ENCODE assay signal across 22 cellular contexts in genomic region chr7:2132243-2132642, GRCh38.
DNase-seq lines count a peak whose midpoint lies in the region; ATAC-seq, FAIRE-seq and TF ChIP-seq lines count a peak whose summit lies in the region.
"Had no signal": no experiment of that assay in that cellular context is flagged by ENCODE, and none has a peak within 500 bp of the region (broad histone marks: within the 10 kb centered on the region; RNA-seq: fewer than 3 reads in every experiment).

No MANE protein-coding gene starts in this region.

- POLR2A ChIA-PET in WTC11 (lab: Charles Lee), result no interaction called here

- no peaks in the 10 kb centered on the region for H3K4me1 Mint-ChIP-seq in activated T-cell treated with anti-CD3 and anti-CD28 coated beads, Interleukin-2, amount 50 U/mL, for 24 hours (ENCODE audit: low read depth)
- no peaks in the 10 kb centered on the region for H3K4me1 Mint-ChIP-seq in activated T-cell treated with anti-CD3 and anti-CD28 coated beads, Interleukin-2, amount 50 U/mL, for 4 hours (ENCODE audit: low read depth)
- H3K4me1 Mint-ChIP-seq in WTC11 (no peaks in the 10 kb centered on the region), neural crest cell (peaks cover 32% of the 10 kb centered on the region)
- H3K4me1 Mint-ChIP-seq: B cell, GM23338 had no signal

- FAIRE-seq in urothelium cell line (lab: Jason Lieb, UNC), result peak; percentile 81
- FAIRE-seq: A204.1, GM12891, GM18507, H54 had no signal

- CTCF ChIA-PET in WTC11 (lab: Charles Lee), result interaction anchor here (0.6 kb wide), 1 partner anchor 79 kb away, joined by 3 read pairs; no protein-coding TSS in a partner anchor

- H3K36me3 Mint-ChIP-seq in activated T-cell treated with anti-CD3 and anti-CD28 coated beads, Interleukin-2, amount 50 U/mL, for 24 hours (ENCODE audit: low read depth), result peaks cover 38% of the 10 kb centered on the region
- H3K36me3 Mint-ChIP-seq in activated T-cell treated with anti-CD3 and anti-CD28 coated beads, Interleukin-2, amount 50 U/mL, for 4 hours (ENCODE audit: insufficient read depth), result peaks cover 14% of the 10 kb centered on the region
- H3K36me3 Mint-ChIP-seq in WTC11, result peaks cover 26% of the 10 kb centered on the region
- peaks cover 19% of the 10 kb centered on the region for H3K36me3 Mint-ChIP-seq in neural crest cell (ENCODE audit: low read depth)

- DNase-seq in activated T-cell treated with anti-CD3 and anti-CD28 coated beads, Interleukin-2, amount 50 U/mL, for 24 hours, result no peak
- no peak for DNase-seq in activated T-cell treated with anti-CD3 and anti-CD28 coated beads, Interleukin-2, amount 50 U/mL, for 4 hours
- DNase-seq in WTC11 (ENCODE audit: low spot score), result no peak
- DNase-seq in neural crest cell (ENCODE audit: low read depth, low spot score), result no peak
- no peak for DNase-seq in urothelium cell line (ENCODE audit: low spot score)
- DNase-seq in GOT3 (lab: John Stamatoyannopoulos, UW), result no peak
- no peak for DNase-seq in NCI-H82 treated with DMSO at 0.1 percent for 48 hours (lab: John Stamatoyannopoulos, UW; ENCODE audit: unreplicated experiment)
- DNase-seq in GM20000 (ENCODE audit: low spot score), result no peak
- DNase-seq: C1 segment of cervical spinal cord; Calu3; CD4-positive, alpha-beta memory T cell; COR-L47; DMS53; DMS79 treated with DMSO at 0.1 percent for 48 hours; GF-D8; HFFc6 had no signal

- no peaks in the 10 kb centered on the region for H3K9me3 Mint-ChIP-seq in activated T-cell treated with anti-CD3 and anti-CD28 coated beads, Interleukin-2, amount 50 U/mL, for 24 hours
- H3K9me3 Mint-ChIP-seq in activated T-cell treated with anti-CD3 and anti-CD28 coated beads, Interleukin-2, amount 50 U/mL, for 4 hours, result no peaks in the 10 kb centered on the region
- peaks cover 5% of the 10 kb centered on the region for H3K9me3 Mint-ChIP-seq in WTC11
- H3K9me3 Mint-ChIP-seq in neural crest cell, result no peaks in the 10 kb centered on the region
- H3K9me3 Mint-ChIP-seq: GM23338, HFFc6 had no signal

- peak overlapping the region; percentile 49 for H3K27ac Mint-ChIP-seq in activated T-cell treated with anti-CD3 and anti-CD28 coated beads, Interleukin-2, amount 50 U/mL, for 24 hours
- H3K27ac Mint-ChIP-seq in WTC11, result peak overlapping the region; percentile 73
- H3K27ac Mint-ChIP-seq in neural crest cell (ENCODE audit: unreplicated experiment), result peak overlapping the region; percentile 68
- H3K27ac Mint-ChIP-seq: B cell, HFFc6 had no signal

- TF ChIP-seq CTCF in WTC11 (IDR thresholded peaks at IDR 0.05), result no peak
- no peak for TF ChIP-seq CTCF in neural crest cell (conservative IDR thresholded peaks at IDR 0.05)
- TF ChIP-seq CTCF in GM20000 (IDR thresholded peaks at IDR 0.05; ENCODE audit: extremely low read depth, missing control alignments), result no peak

- no peak for ATAC-seq in activated T-cell treated with anti-CD3 and anti-CD28 coated beads, Interleukin-2, amount 50 U/mL, for 4 hours
- ATAC-seq in WTC11, result no peak
- ATAC-seq: GM23338 had no signal

- H3K27me3 Mint-ChIP-seq in activated T-cell treated with anti-CD3 and anti-CD28 coated beads, Interleukin-2, amount 50 U/mL, for 24 hours, result no peaks in the 10 kb centered on the region
- no peaks in the 10 kb centered on the region for H3K27me3 Mint-ChIP-seq in activated T-cell treated with anti-CD3 and anti-CD28 coated beads, Interleukin-2, amount 50 U/mL, for 4 hours (ENCODE audit: low read depth)
- no peaks in the 10 kb centered on the region for H3K27me3 Mint-ChIP-seq in WTC11 (ENCODE audit: low read depth)
- no peaks in the 10 kb centered on the region for H3K27me3 Mint-ChIP-seq in neural crest cell (ENCODE audit: low read depth)
- H3K27me3 Mint-ChIP-seq: B cell; CD4-positive, alpha-beta memory T cell had no signal

- no peak overlapping the region for H3K4me3 Mint-ChIP-seq in activated T-cell treated with anti-CD3 and anti-CD28 coated beads, Interleukin-2, amount 50 U/mL, for 24 hours
- H3K4me3 Mint-ChIP-seq in activated T-cell treated with anti-CD3 and anti-CD28 coated beads, Interleukin-2, amount 50 U/mL, for 4 hours, result no peak overlapping the region
- no peak overlapping the region for H3K4me3 Mint-ChIP-seq in WTC11
- H3K4me3 Mint-ChIP-seq in neural crest cell, result no peak overlapping the region
- H3K4me3 Mint-ChIP-seq: B cell; CD4-positive, alpha-beta memory T cell; GM23338; HFFc6 had no signal

TF ChIP-seq in WTC11, 78 proteins besides CTCF, POLR2A, EP300 and RAD21 (continues in another document):
- TF ChIP-seq, protein P1, sequence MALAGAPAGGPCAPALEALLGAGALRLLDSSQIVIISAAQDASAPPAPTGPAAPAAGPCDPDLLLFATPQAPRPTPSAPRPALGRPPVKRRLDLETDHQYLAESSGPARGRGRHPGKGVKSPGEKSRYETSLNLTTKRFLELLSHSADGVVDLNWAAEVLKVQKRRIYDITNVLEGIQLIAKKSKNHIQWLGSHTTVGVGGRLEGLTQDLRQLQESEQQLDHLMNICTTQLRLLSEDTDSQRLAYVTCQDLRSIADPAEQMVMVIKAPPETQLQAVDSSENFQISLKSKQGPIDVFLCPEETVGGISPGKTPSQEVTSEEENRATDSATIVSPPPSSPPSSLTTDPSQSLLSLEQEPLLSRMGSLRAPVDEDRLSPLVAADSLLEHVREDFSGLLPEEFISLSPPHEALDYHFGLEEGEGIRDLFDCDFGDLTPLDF (CRISPR knock-in tag; IDR thresholded peaks at IDR 0.05), result no peak
- no peak for TF ChIP-seq EMX1 (CRISPR knock-in tag; IDR thresholded peaks at IDR 0.05)
- no peak for TF ChIP-seq RELA (CRISPR knock-in tag; IDR thresholded peaks at IDR 0.05; ENCODE audit: borderline replicate concordance)
- no peak for TF ChIP-seq ZNF263 (CRISPR knock-in tag; IDR thresholded peaks at IDR 0.05; ENCODE audit: low read depth)
- TF ChIP-seq SOX15 (CRISPR knock-in tag; IDR thresholded peaks at IDR 0.05), result no peak
- TF ChIP-seq FOXP1 (CRISPR knock-in tag; IDR thresholded peaks at IDR 0.05; ENCODE audit: borderline replicate concordance), result no peak
- TF ChIP-seq MYBL2 (CRISPR knock-in tag; IDR thresholded peaks at IDR 0.05), result no peak
- TF ChIP-seq TEAD4 (CRISPR knock-in tag; IDR thresholded peaks at IDR 0.05), result no peak
- no peak for TF ChIP-seq FOXJ3 (CRISPR knock-in tag; IDR thresholded peaks at IDR 0.05; ENCODE audit: borderline replicate concordance)
- TF ChIP-seq MAX (CRISPR knock-in tag; IDR thresholded peaks at IDR 0.05), result no peak
- no peak for TF ChIP-seq ZNF138 (CRISPR knock-in tag; conservative IDR thresholded peaks at IDR 0.05)
- TF ChIP-seq, protein P2, sequence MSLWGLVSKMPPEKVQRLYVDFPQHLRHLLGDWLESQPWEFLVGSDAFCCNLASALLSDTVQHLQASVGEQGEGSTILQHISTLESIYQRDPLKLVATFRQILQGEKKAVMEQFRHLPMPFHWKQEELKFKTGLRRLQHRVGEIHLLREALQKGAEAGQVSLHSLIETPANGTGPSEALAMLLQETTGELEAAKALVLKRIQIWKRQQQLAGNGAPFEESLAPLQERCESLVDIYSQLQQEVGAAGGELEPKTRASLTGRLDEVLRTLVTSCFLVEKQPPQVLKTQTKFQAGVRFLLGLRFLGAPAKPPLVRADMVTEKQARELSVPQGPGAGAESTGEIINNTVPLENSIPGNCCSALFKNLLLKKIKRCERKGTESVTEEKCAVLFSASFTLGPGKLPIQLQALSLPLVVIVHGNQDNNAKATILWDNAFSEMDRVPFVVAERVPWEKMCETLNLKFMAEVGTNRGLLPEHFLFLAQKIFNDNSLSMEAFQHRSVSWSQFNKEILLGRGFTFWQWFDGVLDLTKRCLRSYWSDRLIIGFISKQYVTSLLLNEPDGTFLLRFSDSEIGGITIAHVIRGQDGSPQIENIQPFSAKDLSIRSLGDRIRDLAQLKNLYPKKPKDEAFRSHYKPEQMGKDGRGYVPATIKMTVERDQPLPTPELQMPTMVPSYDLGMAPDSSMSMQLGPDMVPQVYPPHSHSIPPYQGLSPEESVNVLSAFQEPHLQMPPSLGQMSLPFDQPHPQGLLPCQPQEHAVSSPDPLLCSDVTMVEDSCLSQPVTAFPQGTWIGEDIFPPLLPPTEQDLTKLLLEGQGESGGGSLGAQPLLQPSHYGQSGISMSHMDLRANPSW (CRISPR knock-in tag; conservative IDR thresholded peaks at IDR 0.05; ENCODE audit: low read depth), result no peak
- TF ChIP-seq AR (CRISPR knock-in tag; IDR thresholded peaks at IDR 0.05), result no peak
